8 cellular contexts compared by ENCODE assay signal in the genomic region with DNA sequence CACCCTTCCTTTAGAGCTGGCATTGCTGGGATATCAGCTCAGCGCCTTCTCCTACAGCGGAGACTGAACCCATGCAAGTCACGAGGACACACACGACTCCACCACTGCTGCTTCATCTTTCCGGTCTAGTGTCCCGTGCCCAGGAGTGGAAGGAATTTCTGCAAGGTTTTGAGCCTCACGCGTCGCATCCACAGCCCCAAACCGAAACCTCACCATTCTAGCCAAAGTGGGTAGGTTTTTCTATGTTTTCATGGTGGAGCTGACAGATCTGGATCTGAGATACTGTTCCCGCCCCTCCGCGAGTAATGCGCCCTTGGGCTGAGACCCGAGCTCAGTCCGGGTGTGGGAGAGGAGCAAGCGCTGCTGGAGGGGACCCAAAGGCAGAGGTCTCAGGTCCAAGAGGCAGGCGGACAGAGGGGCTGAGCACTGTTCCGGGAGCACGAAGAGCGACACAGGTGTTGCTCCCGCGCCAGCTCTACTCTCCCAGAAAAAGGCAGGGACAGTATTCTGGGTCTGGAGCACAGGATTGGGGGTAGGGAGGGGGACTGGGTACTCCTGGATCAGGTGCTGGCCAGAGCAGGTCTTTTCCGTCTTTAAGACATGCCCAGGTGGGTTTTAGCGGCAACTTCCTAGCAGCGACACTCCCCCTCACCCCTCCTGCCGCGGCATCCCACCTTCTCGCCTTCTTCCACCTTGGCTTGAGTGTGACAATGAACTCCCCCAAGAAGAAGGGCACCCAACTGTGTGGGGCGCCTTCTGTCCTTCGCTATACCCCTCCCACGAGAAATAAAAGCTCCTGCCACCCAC. TPM values are rescaled to one million over a fixed set of nuclear protein-coding genes. Genes with fewer than 3 reads are reported as not detected.
A peak's percentile ranks its signal among the peaks of the same experiment; 100 is the strongest.
DNase-seq lines count a peak whose midpoint lies in the region; ATAC-seq and TF ChIP-seq lines count a peak whose summit lies in the region.

No MANE protein-coding gene starts in this region.

- peak overlapping the region; percentile 56 for H3K9ac ChIP-seq in skeletal muscle satellite cell (ENCODE audit: low read depth, low read length)

- peaks cover 61% of the 10 kb centered on the region for H3K27me3 ChIP-seq in H7 (ENCODE audit: control insufficient read depth, insufficient read depth, low read length)
- H3K27me3 ChIP-seq in skeletal muscle satellite cell (ENCODE audit: control insufficient read depth, insufficient read depth, low read length): peaks cover 41% of the 10 kb centered on the region
- H3K27me3 ChIP-seq in CD4-positive, alpha-beta T cell (ENCODE audit: control insufficient read depth, insufficient read depth, low read length): peaks cover 48% of the 10 kb centered on the region

- CTCF ChIA-PET in CD4-positive, alpha-beta T cell (lab: Charles Lee): no interaction called here

- H3K9me3 ChIP-seq in skeletal muscle satellite cell (replicated peaks; ENCODE audit: low read length): no peaks in the 10 kb centered on the region
- H3K9me3 ChIP-seq in CD4-positive, alpha-beta T cell (ENCODE audit: control insufficient read depth, low read length): peaks cover 6% of the 10 kb centered on the region

- H3K4me3 ChIP-seq in H7 (ENCODE audit: insufficient read depth, low read depth, low read length) (peak overlapping the region; percentile 21), iPS-11a (ENCODE audit: low read depth, low read length) (peak overlapping the region; percentile 21), skeletal muscle satellite cell (ENCODE audit: low read length) (peak overlapping the region; percentile 81)

- peaks cover 62% of the 10 kb centered on the region for H3K27me3 Mint-ChIP-seq in CD4-positive, alpha-beta T cell

- DNase-seq in H7: peak; percentile 36
- DNase-seq in astrocyte of the hippocampus (ENCODE audit: low read depth, low spot score): peak; percentile 69
- no peak for DNase-seq in CD4-positive, alpha-beta T cell
- DNase-seq in hepatic stellate cell (ENCODE audit: low spot score): no peak

- peak overlapping the region; percentile 99 for H3K4me2 ChIP-seq in skeletal muscle satellite cell (ENCODE audit: low read length)

- no peaks in the 10 kb centered on the region for H3K36me3 Mint-ChIP-seq in CD4-positive, alpha-beta T cell (ENCODE audit: low read depth)

- no peak overlapping the region for H3K27ac Mint-ChIP-seq in CD4-positive, alpha-beta T cell

- peaks cover 8% of the 10 kb centered on the region for H3K4me1 Mint-ChIP-seq in CD4-positive, alpha-beta T cell (ENCODE audit: low read depth)

- peaks cover 2% of the 10 kb centered on the region for H3K9me3 Mint-ChIP-seq in CD4-positive, alpha-beta T cell

- intact Hi-C loops in CD4-positive, alpha-beta T cell (cut with DNase I, micrococcal nuclease): no loop called here

- H3K36me3 ChIP-seq in H7 (replicated peaks; ENCODE audit: control insufficient read depth, insufficient read depth, low read length): no peaks in the 10 kb centered on the region
- no peaks in the 10 kb centered on the region for H3K36me3 ChIP-seq in skeletal muscle satellite cell (ENCODE audit: insufficient read depth, low read length)

- POLR2A ChIA-PET in CD4-positive, alpha-beta T cell (lab: Charles Lee): no interaction called here

- H3K27ac ChIP-seq in CD4-positive, alpha-beta T cell (ENCODE audit: low read depth, low read length): no peak overlapping the region

- no peak for TF ChIP-seq CTCF in CD4-positive, alpha-beta T cell (IDR thresholded peaks at IDR 0.05)

- no peak overlapping the region for H3K4me3 Mint-ChIP-seq in CD4-positive, alpha-beta T cell

- ATAC-seq in HG02588 (IDR thresholded peaks at IDR 0.05; ENCODE audit: unreplicated experiment) (no peak), GM18858 (IDR thresholded peaks at IDR 0.05; ENCODE audit: unreplicated experiment) (no peak)
- ATAC-seq in CD4-positive, alpha-beta T cell (ENCODE audit: poor library complexity): no peak

- peaks cover 21% of the 10 kb centered on the region for H3K4me1 ChIP-seq in skeletal muscle satellite cell (ENCODE audit: control insufficient read depth, insufficient read depth, low read length)

RNA-seq across cellular contexts. Expression of a gene that starts 1.9 kb away (rescaled TPM):
- 0.03 and 0.11 TPM in 2 replicates for total RNA-seq in H7 (2014; rRNA removed; shearing (Covaris generic))
- total RNA-seq in skeletal muscle satellite cell (2012; rRNA removed): under 0.01 TPM in 1 of 2 replicates, not detected in the other
- not detected for total RNA-seq in CD4-positive, alpha-beta T cell

Comparison
In these comparisons a context has a peak if more than half of its experiments do, and no peak if none do; other contexts are left out.
1. DNase-seq: peak in H7 (single experiment) and astrocyte of the hippocampus (single experiment); none in CD4-positive, alpha-beta T cell (0 of 10) and hepatic stellate cell (single experiment).
2. H3K4me3 ChIP-seq: peak in every context shown above with its lines; median percentile 81 in skeletal muscle satellite cell; 21 in H7; 21 in iPS-11a.